In genomic region chr12:109588461-109589239, GRCh38 we compare ENCODE assay signal across 25 cellular contexts. TPM values are rescaled to one million over a fixed set of nuclear protein-coding genes. Genes with fewer than 3 reads are reported as not detected.
DNase-seq lines count a peak whose midpoint lies in the region; ATAC-seq, FAIRE-seq and TF ChIP-seq lines count a peak whose summit lies in the region.
"Had no signal": no experiment of that assay in that cellular context is flagged by ENCODE, and none has a peak within 500 bp of the region (broad histone marks: within the 10 kb centered on the region; RNA-seq: fewer than 3 reads in every experiment).

No MANE protein-coding gene starts in this region.

- H3K9ac ChIP-seq in H9 (ENCODE audit: extremely low read depth, insufficient read length, low read length) (no peak overlapping the region), astrocyte (ENCODE audit: low read length) (no peak overlapping the region)
- H3K9ac ChIP-seq: KMS-11 had no signal

- intact Hi-C loops in right lobe of liver (cut with DNase I) (no loop called here), transverse colon (cut with DNase I; ENCODE audit: low total_unique reads) (no loop called here)

- no peak for TF ChIP-seq EP300 in transverse colon (IDR thresholded peaks at IDR 0.05; ENCODE audit: low read depth)

- H3K9me3 ChIP-seq in H9 (ENCODE audit: control insufficient read depth, low read depth, low read length) = no peaks in the 10 kb centered on the region
- H3K9me3 ChIP-seq in astrocyte (ENCODE audit: insufficient read depth, low read depth, low read length) = no peaks in the 10 kb centered on the region
- no peaks in the 10 kb centered on the region for H3K9me3 ChIP-seq in right lobe of liver
- H3K9me3 ChIP-seq in transverse colon = no peaks in the 10 kb centered on the region
- H3K9me3 ChIP-seq: ascending aorta had no signal

- peaks cover 8% of the 10 kb centered on the region for H3K36me3 ChIP-seq in astrocyte (ENCODE audit: insufficient read depth, low read length)
- H3K36me3 ChIP-seq in right lobe of liver = peaks cover 0 to 25% (median 5%) of the 10 kb centered on the region in 4 donors
- H3K36me3 ChIP-seq in transverse colon = no peaks in the 10 kb centered on the region

- no peaks in the 10 kb centered on the region for H3K27me3 Mint-ChIP-seq in H9 (ENCODE audit: low read depth)
- H3K27me3 Mint-ChIP-seq in astrocyte (ENCODE audit: low read depth, unreplicated experiment) = peaks cover 5% of the 10 kb centered on the region
- H3K27me3 Mint-ChIP-seq in stimulated activated naive CD8-positive, alpha-beta T cell treated with anti-CD3 and anti-CD28 coated beads, Interleukin-15, amount 100 ng/mL, for 72 hours = no peaks in the 10 kb centered on the region
- H3K27me3 Mint-ChIP-seq: activated CD4-positive, alpha-beta memory T cell treated with anti-CD3 and anti-CD28 coated beads for 36 hours; activated naive CD8-positive, alpha-beta T cell treated with anti-CD3 and anti-CD28 coated beads for 36 hours; memory B cell; stimulated activated memory B cell treated with anti-CD40 and anti-IgM and Interleukin-4, amounts not matched to agents 10 μg/mL and 1 μg/mL and 100 μg/mL, for 72 hours had no signal

- H4K5ac ChIP-seq in H9 (ENCODE audit: insufficient read length, low read depth, low read length) = no peak overlapping the region

- DNase-seq in H9 (no peak), astrocyte (ENCODE audit: low read depth) (no peak), right lobe of liver (peak; percentile 85 to 91 (median 88)), transverse colon (peak; percentile 22), CD1c-positive myeloid dendritic cell (ENCODE audit: extremely low spot score) (no peak)
- no peak for DNase-seq in stimulated activated naive CD8-positive, alpha-beta T cell treated with anti-CD3 and anti-CD28 coated beads, Interleukin-15, amount 100 ng/mL, for 72 hours
- DNase-seq: activated CD4-positive, alpha-beta memory T cell treated with anti-CD3 and anti-CD28 coated beads for 36 hours; activated CD4-positive, CD25-positive, alpha-beta regulatory T cell; activated naive CD8-positive, alpha-beta T cell treated with anti-CD3 and anti-CD28 coated beads for 36 hours; caudate nucleus; HCEC 1CT; kidney; NCI-H1436 treated with DMSO at 0.1 percent for 48 hours; NCI-H2171 treated with DMSO at 0.1 percent for 48 hours; stimulated activated CD4-positive, alpha-beta T cell treated with anti-CD3 and anti-CD28 coated beads, Interleukin-2, amount 100 ng/mL, for 48 hours; T-helper 9 cell had no signal

- H2AK5ac ChIP-seq in H9 (ENCODE audit: insufficient read length, low read length) = no peak overlapping the region

- H3K4me3 ChIP-seq in astrocyte (ENCODE audit: insufficient read depth, low read depth, low read length) (no peak overlapping the region), right lobe of liver (no peak overlapping the region), transverse colon (no peak overlapping the region)
- H3K4me3 ChIP-seq: ascending aorta had no signal

- no peaks in the 10 kb centered on the region for H3K79me1 ChIP-seq in H9 (ENCODE audit: insufficient read depth, low read depth, low read length, poor library complexity, severe bottlenecking)

- no peak overlapping the region for H3K4me2 ChIP-seq in H9 (ENCODE audit: insufficient read depth, insufficient read length, low read length)
- no peak overlapping the region for H3K4me2 ChIP-seq in astrocyte (ENCODE audit: low read length)
- H3K4me2 ChIP-seq: KMS-11 had no signal

- H3K36me3 Mint-ChIP-seq in H9 (ENCODE audit: insufficient read depth in 1 of 3, low read depth in 3 of 3) (peaks cover 5 to 35% (median 29%) of the 10 kb centered on the region in 3 experiments; a peak in 5 of 7 replicates), astrocyte (ENCODE audit: low read depth, unreplicated experiment) (peaks cover 9% of the 10 kb centered on the region)
- H3K36me3 Mint-ChIP-seq: activated naive CD8-positive, alpha-beta T cell treated with anti-CD3 and anti-CD28 coated beads for 36 hours had no signal

- H3K4ac ChIP-seq in H9 (ENCODE audit: low read depth, low read length) = no peak overlapping the region

- no peak overlapping the region for H3T11ph ChIP-seq in H9 (ENCODE audit: low read length)

- peak overlapping the region; percentile 45 to 81 (median 69); a peak in 5 of 7 replicates for H3K27ac Mint-ChIP-seq in H9
- H3K27ac Mint-ChIP-seq in astrocyte (ENCODE audit: unreplicated experiment) = peak overlapping the region; percentile 38
- peak overlapping the region in 1 of 2 donors; percentile 60 for H3K27ac Mint-ChIP-seq in stimulated activated naive CD8-positive, alpha-beta T cell treated with anti-CD3 and anti-CD28 coated beads, Interleukin-15, amount 100 ng/mL, for 72 hours
- H3K27ac Mint-ChIP-seq: activated CD4-positive, alpha-beta memory T cell treated with anti-CD3 and anti-CD28 coated beads for 36 hours; activated naive CD8-positive, alpha-beta T cell treated with anti-CD3 and anti-CD28 coated beads for 36 hours; activated T-helper 2 cell treated with anti-CD3 and anti-CD28 coated beads, Interferon-gamma antibody, Interleukin-2, Interleukin-4, amounts not matched to agents 10 μg/mL and 5 μg/mL and 100 μg/mL, durations not matched to agents 14 hours and 24 hours and 36 hours; CD14-positive monocyte; memory B cell; stimulated activated memory B cell treated with anti-CD40 and anti-IgM and Interleukin-4, amounts not matched to agents 10 μg/mL and 1 μg/mL and 100 μg/mL, for 72 hours had no signal

- H2BK20ac ChIP-seq in H9 (ENCODE audit: low read depth, low read length, poor library complexity, severe bottlenecking) = no peak overlapping the region

- WGBS in H9 (ENCODE audit: extremely low coverage, insufficient read length, low lambda C conversion rate) = no CpG with 5 or more reads among the region's 26 CpGs
- WGBS in right lobe of liver (ENCODE audit: insufficient coverage, low coverage, low lambda C conversion rate, missing lambda C conversion rate) = 36% methylated on average over 15 of the region's 26 CpGs
- 71 to 87% methylated on average over 5 to 26 of the region's 26 CpGs for WGBS in transverse colon (ENCODE audit: low coverage in 1 of 2), 2 donors

- H3K79me2 ChIP-seq in H9 (ENCODE audit: insufficient read depth, low read length) (no peaks in the 10 kb centered on the region), astrocyte (ENCODE audit: insufficient read depth, low read length) (no peaks in the 10 kb centered on the region)

- no peak for FAIRE-seq in astrocyte (lab: Jason Lieb, UNC)
- FAIRE-seq: endothelial cell of umbilical vein, kidney had no signal

- H4K91ac ChIP-seq in H9 (ENCODE audit: insufficient read length, low read depth, low read length) = no peak overlapping the region

- H3K18ac ChIP-seq in H9 (ENCODE audit: insufficient read length, low read depth, low read length) = no peak overlapping the region

- H3K14ac ChIP-seq in H9 (ENCODE audit: insufficient read depth, low read length) = no peak overlapping the region

- H3K4me3 Mint-ChIP-seq in H9 = no peak overlapping the region
- H3K4me3 Mint-ChIP-seq in astrocyte (ENCODE audit: unreplicated experiment) = no peak overlapping the region
- no peak overlapping the region for H3K4me3 Mint-ChIP-seq in stimulated activated naive CD8-positive, alpha-beta T cell treated with anti-CD3 and anti-CD28 coated beads, Interleukin-15, amount 100 ng/mL, for 72 hours
- H3K4me3 Mint-ChIP-seq: activated CD4-positive, alpha-beta memory T cell treated with anti-CD3 and anti-CD28 coated beads for 36 hours; activated naive CD8-positive, alpha-beta T cell treated with anti-CD3 and anti-CD28 coated beads for 36 hours; CD14-positive monocyte; memory B cell; stimulated activated memory B cell treated with anti-CD40 and anti-IgM and Interleukin-4, amounts not matched to agents 10 μg/mL and 1 μg/mL and 100 μg/mL, for 72 hours had no signal

- no peak overlapping the region for H2BK5ac ChIP-seq in H9 (ENCODE audit: insufficient read length, low read length)

- TF ChIP-seq POLR2A in right lobe of liver (IDR thresholded peaks at IDR 0.05) = peak; percentile 41
- TF ChIP-seq POLR2A in transverse colon (IDR thresholded peaks at IDR 0.05) = no peak

- H3K27ac ChIP-seq in H9 (ENCODE audit: insufficient read length, low read depth, low read length) = no peak overlapping the region
- H3K27ac ChIP-seq in astrocyte (ENCODE audit: low read depth, low read length) = no peak overlapping the region
- peak overlapping the region in 2 of 3 donors; percentile 57 to 78 for H3K27ac ChIP-seq in right lobe of liver
- H3K27ac ChIP-seq in transverse colon = no peak overlapping the region
- H3K27ac ChIP-seq: ascending aorta, KMS-11 had no signal

- H2BK12ac ChIP-seq in H9 (ENCODE audit: insufficient read length, low read depth, low read length) = no peak overlapping the region

- no peak overlapping the region for H2BK15ac ChIP-seq in H9 (ENCODE audit: low read depth, low read length)

- H4K20me1 ChIP-seq in H9 (ENCODE audit: control insufficient read depth, insufficient read depth, insufficient read length) (no peaks in the 10 kb centered on the region), astrocyte (ENCODE audit: insufficient read depth, low read length) (peaks cover 11% of the 10 kb centered on the region)

- TF ChIP-seq CTCF in H9 (conservative IDR thresholded peaks at IDR 0.05) (no peak), astrocyte (IDR thresholded peaks at IDR 0.05; ENCODE audit: insufficient read depth, low read depth, low read length) (no peak), right lobe of liver (IDR thresholded peaks at IDR 0.05) (no peak), transverse colon (IDR thresholded peaks at IDR 0.05) (no peak)

- H3K56ac ChIP-seq in H9 (ENCODE audit: insufficient read length, low read depth, low read length) = no peak overlapping the region

- H2BK120ac ChIP-seq in H9 (ENCODE audit: low read depth, low read length, poor library complexity, severe bottlenecking) = no peak overlapping the region

- ATAC-seq in right lobe of liver = peak; percentile 90 to 93 (median 92)
- ATAC-seq in HG03175 (IDR thresholded peaks at IDR 0.05; ENCODE audit: unreplicated experiment) = no peak
- no peak for ATAC-seq in stimulated activated naive CD8-positive, alpha-beta T cell treated with anti-CD3 and anti-CD28 coated beads, Interleukin-15, amount 100 ng/mL, for 72 hours
- ATAC-seq: SK-N-SH treated with all-trans-retinoic acid at 6 μM for 48 hours; stimulated activated memory B cell treated with anti-CD40 and anti-IgM and Interleukin-4, amounts not matched to agents 10 μg/mL and 1 μg/mL and 100 μg/mL, for 72 hours had no signal

- H3K4me1 Mint-ChIP-seq in H9 (no peaks in the 10 kb centered on the region), astrocyte (ENCODE audit: low read depth, unreplicated experiment) (peaks cover 2% of the 10 kb centered on the region)
- H3K4me1 Mint-ChIP-seq in stimulated activated naive CD8-positive, alpha-beta T cell treated with anti-CD3 and anti-CD28 coated beads, Interleukin-15, amount 100 ng/mL, for 72 hours = no peaks in the 10 kb centered on the region
- H3K4me1 Mint-ChIP-seq: activated naive CD8-positive, alpha-beta T cell treated with anti-CD3 and anti-CD28 coated beads for 36 hours; CD14-positive monocyte; memory B cell; stimulated activated memory B cell treated with anti-CD40 and anti-IgM and Interleukin-4, amounts not matched to agents 10 μg/mL and 1 μg/mL and 100 μg/mL, for 72 hours had no signal

- no peaks in the 10 kb centered on the region for H3K23me2 ChIP-seq in H9 (ENCODE audit: insufficient read length, low read depth, low read length, poor library complexity, severe bottlenecking)

- H3K4me1 ChIP-seq in H9 (ENCODE audit: insufficient read depth, low read length) (no peaks in the 10 kb centered on the region), astrocyte (ENCODE audit: insufficient read depth, low read length) (no peaks in the 10 kb centered on the region), right lobe of liver (peaks cover 0 to 19% (median 6%) of the 10 kb centered on the region in 4 donors), transverse colon (no peaks in the 10 kb centered on the region)
- H3K4me1 ChIP-seq: ascending aorta had no signal

- no peak overlapping the region for H3K23ac ChIP-seq in H9 (ENCODE audit: insufficient read length, low read depth, low read length)

- no peaks in the 10 kb centered on the region for H3K9me3 Mint-ChIP-seq in H9
- H3K9me3 Mint-ChIP-seq in astrocyte (ENCODE audit: unreplicated experiment) = no peaks in the 10 kb centered on the region
- H3K9me3 Mint-ChIP-seq in stimulated activated naive CD8-positive, alpha-beta T cell treated with anti-CD3 and anti-CD28 coated beads, Interleukin-15, amount 100 ng/mL, for 72 hours = no peaks in the 10 kb centered on the region
- H3K9me3 Mint-ChIP-seq: activated CD4-positive, alpha-beta memory T cell treated with anti-CD3 and anti-CD28 coated beads for 36 hours; activated naive CD8-positive, alpha-beta T cell treated with anti-CD3 and anti-CD28 coated beads for 36 hours; activated T-helper 2 cell treated with anti-CD3 and anti-CD28 coated beads, Interferon-gamma antibody, Interleukin-2, Interleukin-4, amounts not matched to agents 10 μg/mL and 5 μg/mL and 100 μg/mL, durations not matched to agents 14 hours and 24 hours and 36 hours; CD14-positive monocyte; memory B cell; stimulated activated memory B cell treated with anti-CD40 and anti-IgM and Interleukin-4, amounts not matched to agents 10 μg/mL and 1 μg/mL and 100 μg/mL, for 72 hours had no signal

- H3K27me3 ChIP-seq in H9 (ENCODE audit: insufficient read depth, low read length) (no peaks in the 10 kb centered on the region), astrocyte (ENCODE audit: insufficient read depth, low read length) (no peaks in the 10 kb centered on the region), right lobe of liver (no peaks in the 10 kb centered on the region), transverse colon (no peaks in the 10 kb centered on the region)
- H3K27me3 ChIP-seq: ascending aorta had no signal

- in situ Hi-C loops in transverse colon (cut with MboI; ENCODE audit: low pct_ligation_motif_present in 1 of 4, low pct_unique_long_range_greater_than_20kb in 1 of 4, low sequenced_read_pairs in 3 of 4) = no loop called here

- H4K8ac ChIP-seq in H9 (replicated peaks; ENCODE audit: insufficient read length, low read depth, low read length) = no peak overlapping the region

- no peak overlapping the region for H2AFZ ChIP-seq in H9 (ENCODE audit: low read length)
- H2AFZ ChIP-seq in astrocyte (ENCODE audit: low read depth, low read length) = no peak overlapping the region

RNA-seq across cellular contexts. Expression of gene MVK, which starts 15.1 kb away (rescaled TPM):
- total RNA-seq in H9 (2021) (17.4 and 19.2 TPM in 2 replicates), astrocyte (9.7 and 12.4 TPM in 2 replicates), right lobe of liver (10 to 100 TPM; 14.2 to 60.0 (median 37.6) TPM), transverse colon (100 to 1,000 TPM in 1 of 4 donors, 10 to 100 TPM in 3; 17.2 to 157 (median 25.4) TPM)

RNA-seq across cellular contexts. Expression of gene MMAB, which starts 15.3 kb away (rescaled TPM):
- 22.5 and 24.3 TPM in 2 replicates for total RNA-seq in H9 (2021)
- 15.2 and 17.8 TPM in 2 replicates for total RNA-seq in astrocyte
- 10 to 100 TPM; 42.6 to 99.8 (median 65.2) TPM for total RNA-seq in right lobe of liver
- 10 to 100 TPM in 3 of 4 donors, 1 to 10 TPM in 1; 4.4 to 18.7 (median 11.9) TPM for total RNA-seq in transverse colon

Comparison
In these comparisons a context has a peak if more than half of its experiments do, and no peak if none do; other contexts are left out.
1. DNase-seq: peak in right lobe of liver (3 of 3) and transverse colon (single experiment); none in H9 (single experiment), astrocyte (single experiment), stimulated activated naive CD8-positive, alpha-beta T cell treated with anti-CD3 and anti-CD28 coated beads, Interleukin-15, amount 100 ng/mL, for 72 hours (0 of 2) and CD1c-positive myeloid dendritic cell (single experiment).
2. H3K27ac ChIP-seq: peak in right lobe of liver (2 of 3); none in H9 (single experiment), astrocyte (single experiment) and transverse colon (0 of 4).
3. ATAC-seq: peak in right lobe of liver (4 of 4); none in HG03175 (single experiment) and stimulated activated naive CD8-positive, alpha-beta T cell treated with anti-CD3 and anti-CD28 coated beads, Interleukin-15, amount 100 ng/mL, for 72 hours (single experiment).